8 cellular contexts compared by ENCODE assay signal in genomic region chr7:118182618-118183253, GRCh38. TPM values are rescaled to one million over a fixed set of nuclear protein-coding genes. Genes with fewer than 3 reads are reported as not detected.
A peak's percentile ranks its signal among the peaks of the same experiment; 100 is the strongest.
DNase-seq lines count a peak whose midpoint lies in the region; ATAC-seq, FAIRE-seq and TF ChIP-seq lines count a peak whose summit lies in the region.

No MANE protein-coding gene starts in this region.

- peak overlapping the region; percentile 94 for H3K4me3 ChIP-seq in BE2C (ENCODE audit: low read depth, low read length)
- peak overlapping the region; percentile 80 for H3K4me3 ChIP-seq in Karpas-422 (ENCODE audit: low read length)

- H3K9me2 ChIP-seq in Karpas-422 (replicated peaks; ENCODE audit: insufficient read depth, low read length) = no peaks in the 10 kb centered on the region

- intact Hi-C loops in dendritic cell treated with granulocyte-macrophage colony-stimulating factor and Interleukin-4, amounts not matched to agents 40 ng/mL and 50 ng/mL, for 4 days (cut with micrococcal nuclease) = loop anchor here (5.0 to 10.0 kb wide), 2 partner anchors 310 to 458 kb away; partner anchors contain the start of gene CTTNBP2

- H3K27me3 ChIP-seq in BE2C (no peaks in the 10 kb centered on the region), Karpas-422 (ENCODE audit: low read length) (no peaks in the 10 kb centered on the region)

- H3K36me3 Mint-ChIP-seq in dendritic cell treated with granulocyte-macrophage colony-stimulating factor and Interleukin-4, amounts not matched to agents 40 ng/mL and 50 ng/mL, for 4 days (ENCODE audit: low read depth) = peaks cover 28% of the 10 kb centered on the region
- H3K36me3 Mint-ChIP-seq in nephron (ENCODE audit: low read depth) = peaks cover 21% of the 10 kb centered on the region

- peaks cover 15% of the 10 kb centered on the region for H3K4me1 Mint-ChIP-seq in dendritic cell treated with granulocyte-macrophage colony-stimulating factor and Interleukin-4, amounts not matched to agents 40 ng/mL and 50 ng/mL, for 4 days (ENCODE audit: low read depth)
- peaks cover 21% of the 10 kb centered on the region for H3K4me1 Mint-ChIP-seq in nephron

- H3K36me3 ChIP-seq in BE2C = peaks cover 6% of the 10 kb centered on the region; the same call in 1 of the 2 replicates
- H3K36me3 ChIP-seq in Karpas-422 (ENCODE audit: insufficient read depth, low read length) = peaks cover 22% of the 10 kb centered on the region; the same call in 1 of the 2 replicates

- H3K27ac Mint-ChIP-seq in dendritic cell treated with granulocyte-macrophage colony-stimulating factor and Interleukin-4, amounts not matched to agents 40 ng/mL and 50 ng/mL, for 4 days = peak overlapping the region; percentile 99
- H3K27ac Mint-ChIP-seq in nephron = peak overlapping the region; percentile 99 to 100 (median 99)

- ATAC-seq in GM19397 (IDR thresholded peaks at IDR 0.05; ENCODE audit: unreplicated experiment) (no peak), GM18519 (IDR thresholded peaks at IDR 0.05; ENCODE audit: low FRiP score, unreplicated experiment) (no peak)

- H3K9me3 ChIP-seq in BE2C = no peaks in the 10 kb centered on the region
- H3K9me3 ChIP-seq in Karpas-422 (ENCODE audit: low read length) = no peaks in the 10 kb centered on the region

- H4K20me1 ChIP-seq in Karpas-422 (ENCODE audit: insufficient read depth, low read depth, low read length) = no peaks in the 10 kb centered on the region

- H3K9ac ChIP-seq in Karpas-422 (ENCODE audit: low read length) = peak overlapping the region; percentile 84

- peaks cover 3% of the 10 kb centered on the region; the same call in 1 of the 2 replicates for H3K4me1 ChIP-seq in BE2C
- H3K4me1 ChIP-seq in Karpas-422 (ENCODE audit: low read length) = peaks cover 26% of the 10 kb centered on the region

- DNase-seq in BE2C = no peak
- no peak for DNase-seq in Karpas-422
- no peak for DNase-seq in GM19239 (ENCODE audit: insufficient read length, low spot score)
- no peak for DNase-seq in stimulated activated naive CD4-positive, alpha-beta T cell (lab: John Stamatoyannopoulos, UW)

- H3K9me3 Mint-ChIP-seq in dendritic cell treated with granulocyte-macrophage colony-stimulating factor and Interleukin-4, amounts not matched to agents 40 ng/mL and 50 ng/mL, for 4 days = no peaks in the 10 kb centered on the region
- H3K9me3 Mint-ChIP-seq in nephron = no peaks in the 10 kb centered on the region

- H3K27me3 Mint-ChIP-seq in dendritic cell treated with granulocyte-macrophage colony-stimulating factor and Interleukin-4, amounts not matched to agents 40 ng/mL and 50 ng/mL, for 4 days = peaks cover 2% of the 10 kb centered on the region
- H3K27me3 Mint-ChIP-seq in nephron (ENCODE audit: low read depth) = no peaks in the 10 kb centered on the region

- no peak overlapping the region for H2AFZ ChIP-seq in Karpas-422 (ENCODE audit: low read length)

- no peak for FAIRE-seq in GM19239 (lab: Jason Lieb, UNC)

- peaks cover 47% of the 10 kb centered on the region for H3K79me2 ChIP-seq in Karpas-422 (ENCODE audit: low read length)

- TF ChIP-seq CTCF in BE2C (IDR thresholded peaks at IDR 0.05; ENCODE audit: low read depth, low read length) (no peak), nephron (IDR thresholded peaks at IDR 0.05; ENCODE audit: unreplicated experiment in 3 of 3) (no peak)

- H3K27ac ChIP-seq in Karpas-422 (ENCODE audit: low read length) = no peak overlapping the region; the same call in 1 of the 2 replicates

- H3K4me3 Mint-ChIP-seq in dendritic cell treated with granulocyte-macrophage colony-stimulating factor and Interleukin-4, amounts not matched to agents 40 ng/mL and 50 ng/mL, for 4 days = peak overlapping the region; percentile 97
- H3K4me3 Mint-ChIP-seq in nephron = peak overlapping the region; percentile 94 to 95 (median 95)

- H3K4me2 ChIP-seq in Karpas-422 (ENCODE audit: low read depth, low read length, poor library complexity, severe bottlenecking) = peak overlapping the region; percentile 87

RNA-seq across cellular contexts. Expression of gene LSM8, which starts 1.2 kb away (rescaled TPM):
- polyA plus RNA-seq in BE2C (2012; ENCODE audit: insufficient read depth, insufficient read length, low read depth) = 19.9 TPM
- 93.4 and 102 TPM in 2 replicates for total RNA-seq in Karpas-422 (2014; rRNA removed; shearing (Covaris generic); ENCODE audit: low replicate concordance)

RNA-seq across cellular contexts. Expression of gene ANKRD7, which starts 41.8 kb away (rescaled TPM):
- polyA plus RNA-seq in BE2C (2012; ENCODE audit: insufficient read depth, insufficient read length, low read depth) = 0.60 TPM
- 1.7 and 2.8 TPM in 2 replicates for total RNA-seq in Karpas-422 (2014; rRNA removed; shearing (Covaris generic); ENCODE audit: low replicate concordance)
